ENCODE assay signal across 18 cellular contexts in the genomic region with DNA sequence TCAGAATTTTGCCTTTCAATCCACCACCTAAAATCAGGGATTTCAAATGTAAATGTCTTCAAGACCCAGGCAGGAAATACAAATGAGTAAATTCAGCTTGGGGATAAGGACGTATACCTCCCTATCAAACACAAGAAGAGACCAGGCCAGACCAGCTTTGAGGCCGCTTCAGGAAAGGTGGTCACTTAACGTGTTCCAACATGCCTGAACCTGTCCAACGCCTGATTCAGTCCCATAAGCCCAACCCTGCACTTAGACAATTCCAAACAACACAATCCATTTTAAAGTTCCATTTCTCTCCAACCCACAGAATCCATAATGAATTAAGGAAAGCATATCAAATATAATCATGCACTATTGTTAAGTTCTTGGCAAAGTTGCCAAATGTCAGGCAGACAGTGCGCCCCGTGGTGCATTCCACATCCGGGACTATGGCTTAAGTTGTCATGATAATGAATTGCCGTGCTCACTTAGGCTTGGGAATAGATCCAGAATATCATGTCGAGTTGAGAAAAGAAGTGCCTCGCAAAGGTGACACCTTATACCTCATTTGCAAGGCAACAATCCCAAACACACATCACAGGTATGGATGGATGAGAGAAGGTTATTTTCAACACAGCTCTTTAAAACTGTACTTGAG. TPM values are rescaled to one million over a fixed set of nuclear protein-coding genes. Genes with fewer than 3 reads are reported as not detected.
DNase-seq lines count a peak whose midpoint lies in the region; ATAC-seq, FAIRE-seq and TF ChIP-seq lines count a peak whose summit lies in the region.
"Had no signal": no experiment of that assay in that cellular context is flagged by ENCODE, and none has a peak within 500 bp of the region (broad histone marks: within the 10 kb centered on the region; RNA-seq: fewer than 3 reads in every experiment).

No MANE protein-coding gene starts in this region.

- H3K4me2 ChIP-seq in H1 (ENCODE audit: insufficient read depth in 1 of 2, low read depth in 2 of 2, low read length in 2 of 2), result no peak overlapping the region

- H4K5ac ChIP-seq in H1 (ENCODE audit: insufficient read length, low read depth, low read length), result no peak overlapping the region

- peak overlapping the region; percentile 6 for H3K4ac ChIP-seq in H1 (replicated peaks; ENCODE audit: insufficient read length, low read depth, low read length)

- H3K79me2 ChIP-seq in H1 (ENCODE audit: control insufficient read depth in 1 of 2, insufficient read depth in 2 of 2, low read length in 2 of 2), result no peaks in the 10 kb centered on the region

- H3K36me3 ChIP-seq in right atrium auricular region, result no peaks in the 10 kb centered on the region
- no peaks in the 10 kb centered on the region for H3K36me3 ChIP-seq in H1 (ENCODE audit: control insufficient read depth in 2 of 4, insufficient read depth in 4 of 4, low read length in 3 of 4)
- H3K36me3 ChIP-seq in vagina, result no peaks in the 10 kb centered on the region
- H3K36me3 ChIP-seq: left lung had no signal

- 0 out of 2 replicates have a peak overlapping the region, but pooled peaks have one; percentile 14 for H3K18ac ChIP-seq in H1 (ENCODE audit: extremely low read depth, low read length)

- no peaks in the 10 kb centered on the region for H3K9me3 ChIP-seq in right atrium auricular region
- no peaks in the 10 kb centered on the region for H3K9me3 ChIP-seq in H1 (ENCODE audit: insufficient read depth in 2 of 2, low read depth in 1 of 2, low read length in 1 of 2)
- no peaks in the 10 kb centered on the region for H3K9me3 ChIP-seq in vagina
- H3K9me3 ChIP-seq: left lung had no signal

- POLR2A ChIA-PET in H1 (lab: Charles Lee; ENCODE audit: partially characterized antibody), result no interaction called here

- TF ChIP-seq CTCF in right atrium auricular region (IDR thresholded peaks at IDR 0.05), result no peak
- no peak for TF ChIP-seq CTCF in H1 (IDR thresholded peaks at IDR 0.05; ENCODE audit: control extremely low read depth in 1 of 3, insufficient read depth in 1 of 3, low read depth in 1 of 3, low read length in 3 of 3)
- no peak for TF ChIP-seq CTCF in vagina (IDR thresholded peaks at IDR 0.05)

- no peak for ATAC-seq in left ventricle myocardium superior
- ATAC-seq: activated CD8-positive, alpha-beta T cell treated with anti-CD3 and anti-CD28 coated beads for 36 hours; effector memory CD8-positive, alpha-beta T cell; left lung; Panc1; stimulated activated naive CD8-positive, alpha-beta T cell treated with anti-CD3 and anti-CD28 coated beads, Interleukin-15, amount 100 ng/mL, for 72 hours had no signal

- H2BK12ac ChIP-seq in H1 (ENCODE audit: low read depth, low read length), result peak overlapping the region; percentile 60; the same call in 1 of the 2 replicates

- no peak overlapping the region for H3K27ac ChIP-seq in right atrium auricular region
- H3K27ac ChIP-seq in H1 (ENCODE audit: low read depth, low read length), result no peak overlapping the region
- peak overlapping the region; percentile 26 for H3K27ac ChIP-seq in vagina
- H3K27ac ChIP-seq: left lung had no signal

- peak overlapping the region; percentile 42 for H4K91ac ChIP-seq in H1 (replicated peaks; ENCODE audit: insufficient read length, low read length)

- H3K4me3 ChIP-seq in right atrium auricular region (no peak overlapping the region), H1 (ENCODE audit: extremely low read depth in 1 of 4, insufficient read depth in 2 of 4, low read depth in 3 of 4, low read length in 4 of 4) (no peak overlapping the region), vagina (no peak overlapping the region)
- H3K4me3 ChIP-seq: left lung had no signal

- H2BK120ac ChIP-seq in H1 (replicated peaks; ENCODE audit: low read depth, low read length), result peak overlapping the region; percentile 14

- TF ChIP-seq RAD21 in H1 (IDR thresholded peaks at IDR 0.05 in 1 of 2, conservative IDR thresholded peaks at IDR 0.05 in 1 of 2; ENCODE audit: low read depth in 2 of 2, low read length in 2 of 2), result no peak

- H3K27me3 ChIP-seq in right atrium auricular region, result no peaks in the 10 kb centered on the region
- no peaks in the 10 kb centered on the region for H3K27me3 ChIP-seq in H1 (replicated peaks in 1 of 4; ENCODE audit: control insufficient read depth in 3 of 4, extremely low read depth in 1 of 4, insufficient read depth in 3 of 4, low read length in 3 of 4)
- no peaks in the 10 kb centered on the region for H3K27me3 ChIP-seq in vagina
- H3K27me3 ChIP-seq: left lung had no signal

- no peak overlapping the region for H3K56ac ChIP-seq in H1 (replicated peaks; ENCODE audit: insufficient read length, low read depth, low read length)

- H2AK5ac ChIP-seq in H1 (ENCODE audit: low read depth, low read length), result no peak overlapping the region

- intact Hi-C loops in left ventricle myocardium superior (cut with micrococcal nuclease), result no loop called here
- intact Hi-C loops in vagina (cut with DNase I), result no loop called here

- H3K4me1 ChIP-seq in right atrium auricular region (peaks cover 0 to 34% of the 10 kb centered on the region in 2 donors), H1 (replicated peaks in 1 of 4; ENCODE audit: control insufficient read depth in 3 of 4, insufficient read depth in 4 of 4, low read length in 3 of 4) (peaks cover 0 to 18% (median 10%) of the 10 kb centered on the region in 4 experiments; a peak in 4 of 7 replicates), vagina (peaks cover 7% of the 10 kb centered on the region)

- DNase-seq in left ventricle myocardium superior (peak; percentile 30), right atrium auricular region (ENCODE audit: low spot score) (no peak), NCI-H345 treated with DMSO at 0.1 percent for 48 hours (lab: John Stamatoyannopoulos, UW; ENCODE audit: unreplicated experiment) (peak; percentile 94), H1 (ENCODE audit: low read depth in 1 of 2, low spot score in 2 of 2) (no peak), vagina (ENCODE audit: extremely low spot score in 2 of 2) (no peak), D341Med (ENCODE audit: low spot score) (no peak)
- DNase-seq in activated CD4-positive, CD25-positive, alpha-beta regulatory T cell (lab: John Stamatoyannopoulos, UW), result no peak
- DNase-seq in stimulated activated CD4-positive, alpha-beta T cell treated with anti-CD3 and anti-CD28 coated beads, Interleukin-2, amount 100 ng/mL, for 48 hours, result no peak
- DNase-seq: activated CD8-positive, alpha-beta T cell treated with anti-CD3 and anti-CD28 coated beads for 36 hours; effector memory CD8-positive, alpha-beta T cell; Karpas-422; left lung; naive B cell; posterior cingulate gyrus; stimulated activated naive CD8-positive, alpha-beta T cell treated with anti-CD3 and anti-CD28 coated beads, Interleukin-15, amount 100 ng/mL, for 72 hours had no signal

- peak overlapping the region; percentile 84; the same call in 1 of the 2 replicates for H2BK20ac ChIP-seq in H1 (ENCODE audit: low read length)

- TF ChIP-seq POLR2A in H1 (IDR thresholded peaks at IDR 0.05; ENCODE audit: control extremely low read depth in 1 of 2, low read depth in 2 of 2, low read length in 2 of 2) (no peak), vagina (IDR thresholded peaks at IDR 0.05) (no peak)

- CTCF ChIA-PET in H1 (lab: Charles Lee; ENCODE audit: partially characterized antibody), result interaction anchor here (0.7 to 2.1 kb wide), 5 partner anchors 9 to 115 kb away, joined by 3 to 8 read pairs (median 3); no protein-coding TSS in a partner anchor

- H4K8ac ChIP-seq in H1 (ENCODE audit: extremely low read depth, insufficient read depth, low read length), result no peak overlapping the region

- no peaks in the 10 kb centered on the region for H4K20me1 ChIP-seq in H1 (replicated peaks in 1 of 2; ENCODE audit: control insufficient read depth in 1 of 2, insufficient read depth in 2 of 2, low read length in 2 of 2)

- 80% methylated on average over 10 of the region's 10 CpGs; no CpG with 5 or more reads in 1 of the 2 experiments for WGBS in H1 (ENCODE audit: extremely low coverage in 1 of 2, insufficient coverage in 1 of 2, insufficient read length in 1 of 2, insufficient replicate concordance in 2 of 2, low coverage in 1 of 2, low lambda C conversion rate in 2 of 2, missing lambda C conversion rate in 1 of 2), 2 experiments

- no peaks in the 10 kb centered on the region; the same call in 1 of the 2 replicates for H3K23me2 ChIP-seq in H1 (ENCODE audit: low read depth, low read length)

- no peak overlapping the region for H2BK15ac ChIP-seq in H1 (ENCODE audit: low read length)

- TF ChIP-seq EP300 in H1 (IDR thresholded peaks at IDR 0.05; ENCODE audit: borderline replicate concordance in 1 of 2, low read depth in 2 of 2, low read length in 2 of 2), result no peak

- no peak overlapping the region for H3K14ac ChIP-seq in H1 (ENCODE audit: insufficient read length)

- H3K9ac ChIP-seq in H1 (replicated peaks in 1 of 4; ENCODE audit: extremely low read depth in 1 of 4, low read depth in 3 of 4, low read length in 3 of 4), result no peak overlapping the region

- no peaks in the 10 kb centered on the region for H3K79me1 ChIP-seq in H1 (ENCODE audit: low read depth, low read length)

- H2AFZ ChIP-seq in H1 (ENCODE audit: low read length), result no peak overlapping the region

- H3K23ac ChIP-seq in H1 (ENCODE audit: insufficient read length), result no peak overlapping the region

- peak overlapping the region; percentile 91; the same call in 1 of the 2 replicates for H2BK5ac ChIP-seq in H1 (ENCODE audit: low read depth, low read length)

- FAIRE-seq in H1 (lab: Jason Lieb, UNC), result no peak

TF ChIP-seq in H1, 55 proteins besides CTCF, POLR2A, EP300 and RAD21 (continues in another document):
- TF ChIP-seq, protein P1, sequence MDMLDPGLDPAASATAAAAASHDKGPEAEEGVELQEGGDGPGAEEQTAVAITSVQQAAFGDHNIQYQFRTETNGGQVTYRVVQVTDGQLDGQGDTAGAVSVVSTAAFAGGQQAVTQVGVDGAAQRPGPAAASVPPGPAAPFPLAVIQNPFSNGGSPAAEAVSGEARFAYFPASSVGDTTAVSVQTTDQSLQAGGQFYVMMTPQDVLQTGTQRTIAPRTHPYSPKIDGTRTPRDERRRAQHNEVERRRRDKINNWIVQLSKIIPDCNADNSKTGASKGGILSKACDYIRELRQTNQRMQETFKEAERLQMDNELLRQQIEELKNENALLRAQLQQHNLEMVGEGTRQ (IDR thresholded peaks at IDR 0.05; ENCODE audit: low read length), result no peak
- TF ChIP-seq ZNF274 (IDR thresholded peaks at IDR 0.05; ENCODE audit: borderline replicate concordance, extremely low read depth, low read length), result no peak
- TF ChIP-seq TAF1 (IDR thresholded peaks at IDR 0.05; ENCODE audit: low read depth, low read length), result no peak

RNA-seq across cellular contexts. Expression of a gene that starts 35.5 kb away (rescaled TPM):
- total RNA-seq in left ventricle myocardium superior (not detected), right atrium auricular region (not detected), vagina (not detected)
- total RNA-seq in H1 (2021; fragmentation: NEBNext Ultra II Directional; extraction: Animal tissue kit (Norgen Biotek cat#: 25700)), result 0.78 TPM in 1 of 2 replicates, not detected in the other
- polyA plus RNA-seq in H1 (2011; rRNA removed), result 0.05 and 0.06 TPM in 2 replicates
- polyA plus RNA-seq in H1 (2011; cell fraction: cytosol; rRNA removed), result 0.18 TPM
- polyA plus RNA-seq in H1 (2011; cell fraction: nucleus; rRNA removed), result 0.23 TPM
- polyA plus RNA-seq in H1 (2012, experiment 1 of 2), result 0.25 to 0.41 TPM (median 0.40 TPM) in 3 of 4 replicates, not detected in the other
- polyA plus RNA-seq in H1 (2012, experiment 2 of 2), result not detected
- polyA plus RNA-seq in H1 (2013, experiment 1 of 2), result 0.16 TPM
- 0.24 TPM for polyA plus RNA-seq in H1 (2013, experiment 2 of 2)
- polyA minus RNA-seq in H1 (2011; rRNA and poly(A)+ RNA removed), result 0.19 and 0.29 TPM in 2 replicates
- polyA minus RNA-seq in H1 (2011; cell fraction: cytosol; rRNA and poly(A)+ RNA removed), result not detected
- not detected for polyA minus RNA-seq in H1 (2011; cell fraction: nucleus; rRNA and poly(A)+ RNA removed)
- total RNA-seq: activated CD8-positive, alpha-beta T cell treated with anti-CD3 and anti-CD28 coated beads for 36 hours; activated T-helper 1 cell treated with anti-CD3 and anti-CD28 coated beads, Interleukin-12 subunit alpha, Interleukin-12 subunit beta, Interleukin-2, Interleukin-4 antibody, amounts not matched to agents 30 ng/mL and 10 ng/mL and 1 ng/mL, durations not matched to agents 14 hours and 24 hours and 36 hours; fibroblast of villous mesenchyme had no signal

Comparison
In these comparisons a context has a peak if more than half of its experiments do, and no peak if none do; other contexts are left out.
1. DNase-seq: peak in left ventricle myocardium superior (single experiment) and NCI-H345 treated with DMSO at 0.1 percent for 48 hours (single experiment); none in right atrium auricular region (single experiment), H1 (0 of 2), vagina (0 of 2), activated CD4-positive, CD25-positive, alpha-beta regulatory T cell (0 of 4), D341Med (single experiment) and stimulated activated CD4-positive, alpha-beta T cell treated with anti-CD3 and anti-CD28 coated beads, Interleukin-2, amount 100 ng/mL, for 48 hours (0 of 2).